ENCODE assay signal across 8 cellular contexts in genomic region chr6:135181333-135182119, GRCh38. TPM values are rescaled to one million over a fixed set of nuclear protein-coding genes. Genes with fewer than 3 reads are reported as not detected.
DNase-seq lines count a peak whose midpoint lies in the region; ATAC-seq and TF ChIP-seq lines count a peak whose summit lies in the region.

No MANE protein-coding gene starts in this region.

- ATAC-seq in HG02571 (IDR thresholded peaks at IDR 0.05; ENCODE audit: unreplicated experiment) (no peak), HG03135 (IDR thresholded peaks at IDR 0.05; ENCODE audit: unreplicated experiment) (no peak)

- H3K79me2 ChIP-seq in neural cell (replicated peaks; ENCODE audit: insufficient read depth, low read length) = no peaks in the 10 kb centered on the region

- H3K4me1 ChIP-seq in HUES6 (ENCODE audit: control insufficient read depth, insufficient read depth, low read length) = peaks cover 13% of the 10 kb centered on the region; the same call in 1 of the 2 replicates
- H3K4me1 ChIP-seq in esophagus (ENCODE audit: control insufficient read depth in 2 of 2, insufficient read depth in 2 of 2, low read length in 1 of 2) = peaks cover 0 to 5% of the 10 kb centered on the region in 2 donors

- H3K36me3 ChIP-seq in HUES6 (ENCODE audit: control insufficient read depth, insufficient read depth, low read length) (no peaks in the 10 kb centered on the region), esophagus (ENCODE audit: control insufficient read depth in 2 of 2, insufficient read depth in 2 of 2, low read length in 1 of 2) (no peaks in the 10 kb centered on the region), neural cell (ENCODE audit: insufficient read depth, low read length) (no peaks in the 10 kb centered on the region)

- DNase-seq in GM12865 (ENCODE audit: low read depth) = peak; percentile 29
- DNase-seq in UCSD-AML1 (lab: John Stamatoyannopoulos, UW; ENCODE audit: unreplicated experiment) = peak; percentile 36
- no peak for DNase-seq in ecto neural progenitor cell (ENCODE audit: low spot score)

- H3K27ac ChIP-seq in HUES6 (ENCODE audit: low read depth, low read length) (no peak overlapping the region), esophagus (ENCODE audit: low read depth in 2 of 2, low read length in 1 of 2) (peak overlapping the region in 1 of 2 donors; percentile 44), neural cell (ENCODE audit: low read length) (no peak overlapping the region)

- peak overlapping the region; percentile 86 for H3K4me2 ChIP-seq in neural cell (ENCODE audit: low read length)

- H3K9me3 ChIP-seq in HUES6 (ENCODE audit: control insufficient read depth, insufficient read depth, low read depth, low read length) = no peaks in the 10 kb centered on the region
- H3K9me3 ChIP-seq in esophagus (ENCODE audit: control insufficient read depth in 2 of 2, insufficient read depth in 1 of 2, low read depth in 1 of 2, low read length in 1 of 2) = no peaks in the 10 kb centered on the region
- no peaks in the 10 kb centered on the region for H3K9me3 ChIP-seq in neural cell (ENCODE audit: low read length)

- 0 to 1% methylated on average over 55 to 62 of the region's 62 CpGs for WGBS in esophagus, 2 donors

- no peaks in the 10 kb centered on the region for H3K9me2 ChIP-seq in neural cell (ENCODE audit: insufficient read depth, low read length)

- H3K27me3 ChIP-seq in HUES6 (ENCODE audit: control insufficient read depth, insufficient read depth, low read length) (peaks cover 45% of the 10 kb centered on the region), esophagus (ENCODE audit: control insufficient read depth in 1 of 2, insufficient read depth in 2 of 2, low read length in 2 of 2) (no peaks in the 10 kb centered on the region), neural cell (ENCODE audit: insufficient read depth, low read depth, low read length) (peaks cover 39% of the 10 kb centered on the region)

- H2AFZ ChIP-seq in neural cell (ENCODE audit: low read depth, low read length) = peak overlapping the region; percentile 45

- no peak for TF ChIP-seq EP300 in neural cell (conservative IDR thresholded peaks at IDR 0.05; ENCODE audit: poor library complexity, severe bottlenecking)

- peak overlapping the region; percentile 67 for H3K9ac ChIP-seq in HUES6 (ENCODE audit: low read length)
- peak overlapping the region; percentile 56 for H3K9ac ChIP-seq in neural cell (ENCODE audit: low read length)

- H4K20me1 ChIP-seq in neural cell (ENCODE audit: insufficient read depth) = no peaks in the 10 kb centered on the region

- H3F3A ChIP-seq in neural cell (ENCODE audit: insufficient read depth, low read length, poor library complexity, severe bottlenecking) = peaks cover 7% of the 10 kb centered on the region

- no peak for TF ChIP-seq RAD21 in neural cell (conservative IDR thresholded peaks at IDR 0.05)

- TF ChIP-seq CTCF in GM12865 (IDR thresholded peaks at IDR 0.05; ENCODE audit: insufficient read depth, low read depth, low read length, missing control alignments) (no peak), neural cell (IDR thresholded peaks at IDR 0.05; ENCODE audit: poor library complexity, severe bottlenecking) (no peak)

- H3K4me3 ChIP-seq in GM12865 (ENCODE audit: low read depth, low read length) (peak overlapping the region; percentile 93), HUES6 (ENCODE audit: low read depth, low read length) (peak overlapping the region; percentile 76), esophagus (ENCODE audit: low read depth in 1 of 2, low read length in 2 of 2) (peak overlapping the region; percentile 59 to 61), neural cell (ENCODE audit: low read length) (peak overlapping the region; percentile 86)

TF ChIP-seq in neural cell, 6 proteins besides CTCF, POLR2A, EP300 and RAD21:
- no peak for TF ChIP-seq POLR2AphosphoS5 (IDR thresholded peaks at IDR 0.05)
- peak; percentile 8 for TF ChIP-seq TAF1 (IDR thresholded peaks at IDR 0.05; ENCODE audit: low read depth)
TF ChIP-seq in neural cell: peak in this region for 1.

RNA-seq across cellular contexts. Expression of gene MYB, which starts 0.4 kb away (rescaled TPM):
- polyA plus RNA-seq in esophagus (1 to 10 TPM; 1.5 to 2.5 TPM), neural cell (2.9 and 4.0 TPM in 2 replicates)
- 3.4 and 4.1 TPM in 2 replicates for polyA minus RNA-seq in neural cell
